20 cellular contexts compared by ENCODE assay signal in the genomic region with DNA sequence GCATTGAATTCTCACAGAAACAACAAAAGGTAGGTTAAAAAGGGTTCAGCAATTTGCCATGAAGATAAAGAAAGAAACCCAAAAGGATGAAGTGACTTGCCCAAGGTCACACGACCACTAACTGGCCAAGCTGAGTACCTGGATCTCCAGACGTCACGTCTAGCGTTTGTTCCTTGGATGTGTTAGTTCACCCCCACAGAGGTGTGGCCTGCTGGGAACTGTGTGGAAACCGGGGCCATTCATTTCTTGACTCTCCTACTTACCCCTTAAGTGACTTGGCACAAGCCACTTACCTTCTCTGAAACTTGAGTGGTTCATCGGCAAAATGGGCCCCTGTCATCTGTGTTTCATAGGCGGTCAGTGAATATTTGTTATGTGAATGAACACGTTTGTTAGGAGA.
"Had no signal": no experiment of that assay in that cellular context is flagged by ENCODE, and none has a peak within 500 bp of the region (broad histone marks: within the 10 kb centered on the region; RNA-seq: fewer than 3 reads in every experiment).

No MANE protein-coding gene starts in this region.

- H3K36me3 ChIP-seq: SJSA1 had no signal

- H3K9me3 ChIP-seq: SJSA1 had no signal

- DNase-seq: KBM-7, NCI-H1092, NCI-H1105 treated with DMSO at 0.1 percent for 48 hours, NCI-H1417 treated with DMSO at 0.1 percent for 48 hours, NCI-H146, NCI-H1694 treated with DMSO at 0.1 percent for 48 hours, NCI-H1930, NCI-H2081, NCI-H2107, NCI-H226, NCI-H446, NCI-H510A, NCI-H524 treated with DMSO at 0.1 percent for 48 hours, NCI-H69, NCI-H774, Right ventricle myocardium superior, RPMI8226, SIG-M5 had no signal

- H3K4me3 ChIP-seq: SJSA1, SK-N-MC had no signal

- H3K27me3 ChIP-seq: SJSA1 had no signal

- H3K4me1 ChIP-seq: SJSA1 had no signal

- H3K27ac ChIP-seq: SJSA1, SK-N-MC had no signal
